8 cellular contexts compared by ENCODE assay signal in the genomic region with DNA sequence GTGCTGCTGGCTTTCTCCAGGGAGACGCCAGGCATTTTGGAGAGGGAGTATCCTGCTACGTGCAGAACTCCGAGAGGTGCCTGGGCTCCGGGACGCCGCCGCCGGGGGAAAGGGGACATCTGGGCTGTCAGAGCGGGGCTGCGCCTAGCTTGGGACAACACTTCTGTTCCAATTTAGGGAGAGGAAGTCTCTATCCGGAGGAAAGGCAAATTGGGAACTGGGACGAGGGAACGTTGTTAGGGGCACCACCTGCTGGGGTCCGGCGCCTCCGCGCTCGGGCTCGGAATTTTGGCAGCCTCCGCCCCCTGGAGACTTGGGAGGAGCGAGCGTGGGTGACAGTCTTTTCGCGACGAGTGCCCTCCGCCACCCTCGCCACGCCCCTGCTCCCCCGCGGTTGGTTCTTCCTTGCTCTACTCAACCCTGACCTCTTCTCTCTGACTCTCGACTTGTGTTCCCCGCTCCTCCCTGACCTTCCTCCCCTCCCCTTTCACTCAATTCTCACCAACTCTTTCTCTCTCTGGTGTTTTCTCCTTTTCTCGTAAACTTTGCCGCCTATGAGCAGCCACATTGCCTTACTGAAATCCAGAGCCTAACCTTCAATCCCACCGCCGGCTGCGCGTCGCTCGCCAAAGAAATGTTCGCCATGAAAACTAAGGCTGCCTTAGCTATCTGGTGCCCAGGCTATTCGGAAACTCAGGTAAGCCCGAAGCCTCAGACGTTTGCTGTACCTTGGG. TPM values are rescaled to one million over a fixed set of nuclear protein-coding genes. Genes with fewer than 3 reads are reported as not detected.
DNase-seq lines count a peak whose midpoint lies in the region; ATAC-seq and TF ChIP-seq lines count a peak whose summit lies in the region.

No MANE protein-coding gene starts in this region.

- DNase-seq in NCI-H1105 treated with DMSO at 0.1 percent for 48 hours (lab: John Stamatoyannopoulos, UW) (peak; percentile 42), NCI-H1105 (lab: John Stamatoyannopoulos, UW) (no peak), glutamatergic neuron (peak; percentile 43), ovary (no peak)
- DNase-seq in activated T-helper 2 cell treated with anti-CD3 and anti-CD28 coated beads, Interferon-gamma antibody, Interleukin-2, Interleukin-4, amounts not matched to agents 10 μg/mL and 5 μg/mL and 100 μg/mL, durations not matched to agents 14 hours and 24 hours and 36 hours (ENCODE audit: low spot score) = peak; percentile 50

- no peak overlapping the region for H3K27ac Mint-ChIP-seq in activated T-helper 2 cell treated with anti-CD3 and anti-CD28 coated beads, Interferon-gamma antibody, Interleukin-2, Interleukin-4, amounts not matched to agents 10 μg/mL and 5 μg/mL and 100 μg/mL, durations not matched to agents 14 hours and 24 hours and 36 hours
- H3K27ac Mint-ChIP-seq in glutamatergic neuron (ENCODE audit: unreplicated experiment) = no peak overlapping the region

- peaks cover 67% of the 10 kb centered on the region for H3K27me3 Mint-ChIP-seq in activated T-helper 2 cell treated with anti-CD3 and anti-CD28 coated beads, Interferon-gamma antibody, Interleukin-2, Interleukin-4, amounts not matched to agents 10 μg/mL and 5 μg/mL and 100 μg/mL, durations not matched to agents 14 hours and 24 hours and 36 hours (ENCODE audit: low read depth)
- H3K27me3 Mint-ChIP-seq in glutamatergic neuron (ENCODE audit: unreplicated experiment) = peaks cover 11% of the 10 kb centered on the region

- no peak for TF ChIP-seq EP300 in ovary (IDR thresholded peaks at IDR 0.05)

- peaks cover 31% of the 10 kb centered on the region for H3K27me3 ChIP-seq in OCI-LY3 (ENCODE audit: low read depth, low read length)
- H3K27me3 ChIP-seq in ovary = no peaks in the 10 kb centered on the region

- peak overlapping the region; percentile 53 for H3K9ac ChIP-seq in OCI-LY3 (ENCODE audit: low read length)

- peak overlapping the region; percentile 86 for H3K4me3 Mint-ChIP-seq in activated T-helper 2 cell treated with anti-CD3 and anti-CD28 coated beads, Interferon-gamma antibody, Interleukin-2, Interleukin-4, amounts not matched to agents 10 μg/mL and 5 μg/mL and 100 μg/mL, durations not matched to agents 14 hours and 24 hours and 36 hours (ENCODE audit: low read depth)
- H3K4me3 Mint-ChIP-seq in glutamatergic neuron (ENCODE audit: unreplicated experiment) = peak overlapping the region; percentile 91

- ATAC-seq in HG03135 (IDR thresholded peaks at IDR 0.05; ENCODE audit: unreplicated experiment) = peak; percentile 60

- no peaks in the 10 kb centered on the region for H3K36me3 Mint-ChIP-seq in activated T-helper 2 cell treated with anti-CD3 and anti-CD28 coated beads, Interferon-gamma antibody, Interleukin-2, Interleukin-4, amounts not matched to agents 10 μg/mL and 5 μg/mL and 100 μg/mL, durations not matched to agents 14 hours and 24 hours and 36 hours (ENCODE audit: low read depth)
- H3K36me3 Mint-ChIP-seq in glutamatergic neuron (ENCODE audit: unreplicated experiment) = no peaks in the 10 kb centered on the region

- H3K4me1 ChIP-seq in OCI-LY3 (ENCODE audit: low read length) (peaks cover 14% of the 10 kb centered on the region), ovary (ENCODE audit: insufficient read depth) (peaks cover 3% of the 10 kb centered on the region), urinary bladder (ENCODE audit: insufficient read depth) (no peaks in the 10 kb centered on the region)

- H3K27ac ChIP-seq in OCI-LY3 (ENCODE audit: low read length) = no peak overlapping the region
- no peak overlapping the region for H3K27ac ChIP-seq in ovary
- H3K27ac ChIP-seq in urinary bladder (ENCODE audit: low read depth) = peak overlapping the region; percentile 51

- intact Hi-C loops in activated T-helper 2 cell treated with anti-CD3 and anti-CD28 coated beads, Interferon-gamma antibody, Interleukin-2, Interleukin-4, amounts not matched to agents 10 μg/mL and 5 μg/mL and 100 μg/mL, durations not matched to agents 14 hours and 24 hours and 36 hours (cut with micrococcal nuclease) = loop anchor here (2.0 kb wide), 1 partner anchor 20 kb away; the partner anchor contains the start of gene WDR36
- intact Hi-C loops in ovary (cut with DNase I) = no loop called here

- TF ChIP-seq POLR2A in ovary (IDR thresholded peaks at IDR 0.05) = no peak

- H3K4me3 ChIP-seq in OCI-LY3 (ENCODE audit: low read length) (peak overlapping the region; percentile 86), ovary (peak overlapping the region; percentile 30), urinary bladder (ENCODE audit: low read depth, low read length) (peak overlapping the region; percentile 56)

- no peaks in the 10 kb centered on the region for H3K36me3 ChIP-seq in OCI-LY3 (replicated peaks; ENCODE audit: low read depth, low read length)
- H3K36me3 ChIP-seq in ovary = no peaks in the 10 kb centered on the region
- peaks cover 2% of the 10 kb centered on the region for H3K36me3 ChIP-seq in urinary bladder (ENCODE audit: insufficient read depth)

- H3K9me3 Mint-ChIP-seq in activated T-helper 2 cell treated with anti-CD3 and anti-CD28 coated beads, Interferon-gamma antibody, Interleukin-2, Interleukin-4, amounts not matched to agents 10 μg/mL and 5 μg/mL and 100 μg/mL, durations not matched to agents 14 hours and 24 hours and 36 hours = no peaks in the 10 kb centered on the region
- peaks cover 4% of the 10 kb centered on the region for H3K9me3 Mint-ChIP-seq in glutamatergic neuron (ENCODE audit: unreplicated experiment)

- peaks cover 33% of the 10 kb centered on the region for H3K4me1 Mint-ChIP-seq in activated T-helper 2 cell treated with anti-CD3 and anti-CD28 coated beads, Interferon-gamma antibody, Interleukin-2, Interleukin-4, amounts not matched to agents 10 μg/mL and 5 μg/mL and 100 μg/mL, durations not matched to agents 14 hours and 24 hours and 36 hours (ENCODE audit: low read depth)
- no peaks in the 10 kb centered on the region for H3K4me1 Mint-ChIP-seq in glutamatergic neuron (ENCODE audit: low read depth, unreplicated experiment)

- peak overlapping the region; percentile 85 for H2AFZ ChIP-seq in OCI-LY3 (ENCODE audit: low read depth, low read length)

- H3K9me3 ChIP-seq in OCI-LY3 (ENCODE audit: insufficient read depth, low read length) (no peaks in the 10 kb centered on the region), ovary (no peaks in the 10 kb centered on the region)

- peak; percentile 8; the same call in 1 of the 2 replicates for TF ChIP-seq CTCF in OCI-LY3 (IDR thresholded peaks at IDR 0.05; ENCODE audit: low read depth, low read length)
- TF ChIP-seq CTCF in glutamatergic neuron (IDR thresholded peaks at IDR 0.05; ENCODE audit: partially characterized antibody, unreplicated experiment) = no peak
- TF ChIP-seq CTCF in ovary (IDR thresholded peaks at IDR 0.05) = no peak

- H3K4me2 ChIP-seq in OCI-LY3 (ENCODE audit: low read length) = peak overlapping the region; percentile 91

- H3K79me2 ChIP-seq in OCI-LY3 (ENCODE audit: low read length) = no peaks in the 10 kb centered on the region

- no peaks in the 10 kb centered on the region for H4K20me1 ChIP-seq in OCI-LY3 (ENCODE audit: insufficient read depth, low read length)

- WGBS in ovary, 3 donors = 1 to 2% (median 1%) methylated on average over 44 of the region's 44 CpGs
- WGBS in urinary bladder = 1% methylated on average over 44 of the region's 44 CpGs

RNA-seq across cellular contexts. Expression of gene TSLP, which starts 1.6 kb away (rescaled TPM):
- total RNA-seq in activated T-helper 2 cell treated with anti-CD3 and anti-CD28 coated beads, Interferon-gamma antibody, Interleukin-2, Interleukin-4, amounts not matched to agents 10 μg/mL and 5 μg/mL and 100 μg/mL, durations not matched to agents 14 hours and 24 hours and 36 hours = 0.46 and 0.87 TPM in 2 replicates
- total RNA-seq in glutamatergic neuron (ENCODE audit: unreplicated experiment) = not detected
- under 1 TPM in 6 of 7 donors, not detected in 1; 0.12 to 0.57 (median 0.21) TPM for total RNA-seq in ovary
- polyA plus RNA-seq in ovary = 1 to 10 TPM in 1 of 2 donors, under 1 TPM in 1; 0.56 to 1.4 TPM
- 2.4 TPM for total RNA-seq in urinary bladder
- polyA plus RNA-seq in urinary bladder = 2.8 TPM

RNA-seq across cellular contexts. Expression of gene WDR36, which starts 19.0 kb away (rescaled TPM):
- total RNA-seq in activated T-helper 2 cell treated with anti-CD3 and anti-CD28 coated beads, Interferon-gamma antibody, Interleukin-2, Interleukin-4, amounts not matched to agents 10 μg/mL and 5 μg/mL and 100 μg/mL, durations not matched to agents 14 hours and 24 hours and 36 hours = 77.9 and 79.9 TPM in 2 replicates
- total RNA-seq in glutamatergic neuron (ENCODE audit: unreplicated experiment) = 20.8 TPM
- total RNA-seq in ovary = 10 to 100 TPM; 17.3 to 36.9 (median 26.7) TPM
- polyA plus RNA-seq in ovary = 1 to 10 TPM; 7.0 to 9.4 TPM
- total RNA-seq in urinary bladder = 74.5 TPM
- 7.3 TPM for polyA plus RNA-seq in urinary bladder

Comparison
In these comparisons a context has a peak if more than half of its experiments do, and no peak if none do; other contexts are left out.
1. DNase-seq: peak in NCI-H1105 treated with DMSO at 0.1 percent for 48 hours (single experiment), activated T-helper 2 cell treated with anti-CD3 and anti-CD28 coated beads, Interferon-gamma antibody, Interleukin-2, Interleukin-4, amounts not matched to agents 10 μg/mL and 5 μg/mL and 100 μg/mL, durations not matched to agents 14 hours and 24 hours and 36 hours (single experiment) and glutamatergic neuron (single experiment); none in NCI-H1105 (single experiment) and ovary (0 of 5).
2. H3K4me3 ChIP-seq: peak in every context shown above with its lines; median percentile 86 in OCI-LY3; 56 in urinary bladder; 30 in ovary.